ENCODE assay signal across 11 cellular contexts in genomic region chr6:11218077-11218392, GRCh38. TPM values are rescaled to one million over a fixed set of nuclear protein-coding genes. Genes with fewer than 3 reads are reported as not detected.
DNase-seq lines count a peak whose midpoint lies in the region; ATAC-seq, FAIRE-seq and TF ChIP-seq lines count a peak whose summit lies in the region.
"Had no signal": no experiment of that assay in that cellular context is flagged by ENCODE, and none has a peak within 500 bp of the region (broad histone marks: within the 10 kb centered on the region; RNA-seq: fewer than 3 reads in every experiment).

No MANE protein-coding gene starts in this region.

- H3K27me3 ChIP-seq in esophagus muscularis mucosa (no peaks in the 10 kb centered on the region), pancreas (no peaks in the 10 kb centered on the region)

- no peak for FAIRE-seq in pancreas (lab: Jason Lieb, UNC)

- DNase-seq in esophagus muscularis mucosa (ENCODE audit: extremely low spot score) (no peak), pancreas (no peak), NOMO-1 treated with DMSO at 0.1 percent for 48 hours (lab: John Stamatoyannopoulos, UW; ENCODE audit: unreplicated experiment) (no peak), DMS53 treated with DMSO at 0.1 percent for 48 hours (lab: John Stamatoyannopoulos, UW; ENCODE audit: unreplicated experiment) (no peak), NCI-H82 treated with DMSO at 0.1 percent for 48 hours (lab: John Stamatoyannopoulos, UW; ENCODE audit: unreplicated experiment) (no peak)
- DNase-seq: AML-193, NCI-H526 had no signal

- peak overlapping the region; percentile 86 for H3K27ac ChIP-seq in 22Rv1
- peak overlapping the region; percentile 52 to 82 (median 74) for H3K27ac ChIP-seq in esophagus muscularis mucosa (replicated peaks in 1 of 4)
- peak overlapping the region in 3 of 4 donors; percentile 73 to 78 (median 78) for H3K27ac ChIP-seq in pancreas

- peaks cover 69 to 88% (median 87%) of the 10 kb centered on the region in 4 donors for H3K4me1 ChIP-seq in esophagus muscularis mucosa
- peaks cover 23 to 63% (median 33%) of the 10 kb centered on the region in 3 donors for H3K4me1 ChIP-seq in pancreas

- peak; percentile 24 for ATAC-seq in HG03064 (IDR thresholded peaks at IDR 0.05; ENCODE audit: low read depth, unreplicated experiment)
- no peak for ATAC-seq in pancreas
- ATAC-seq in HG02938 (IDR thresholded peaks at IDR 0.05; ENCODE audit: unreplicated experiment), result no peak

- H3K9me3 ChIP-seq in esophagus muscularis mucosa (no peaks in the 10 kb centered on the region), pancreas (no peaks in the 10 kb centered on the region)

- 98% methylated on average over 2 of the region's 2 CpGs for WGBS in esophagus muscularis mucosa
- WGBS in pancreas, 2 donors, result 87 to 90% methylated on average over 2 of the region's 2 CpGs

- TF ChIP-seq EP300 in esophagus muscularis mucosa (IDR thresholded peaks at IDR 0.05), result no peak

- intact Hi-C loops in esophagus muscularis mucosa (cut with DNase I), result no loop called here
- intact Hi-C loops in pancreas (cut with DNase I), result no loop called here

- no peak for TF ChIP-seq POLR2A in esophagus muscularis mucosa (IDR thresholded peaks at IDR 0.05; ENCODE audit: low read depth)

- TF ChIP-seq CTCF in 22Rv1 (IDR thresholded peaks at IDR 0.05) (no peak), esophagus muscularis mucosa (IDR thresholded peaks at IDR 0.05) (no peak), pancreas (IDR thresholded peaks at IDR 0.05) (no peak)

- H3K4me3 ChIP-seq in esophagus muscularis mucosa (no peak overlapping the region), pancreas (no peak overlapping the region)
- H3K4me3 ChIP-seq: HAP-1 had no signal

- H3K36me3 ChIP-seq in esophagus muscularis mucosa (peaks cover 0 to 20% (median 0%) of the 10 kb centered on the region in 4 donors), pancreas (no peaks in the 10 kb centered on the region)

RNA-seq across cellular contexts. Expression of gene NEDD9, which starts 14.4 kb away (rescaled TPM):
- total RNA-seq in esophagus muscularis mucosa, result 10 to 100 TPM; 18.3 to 47.2 (median 32.9) TPM
- 10 to 100 TPM in 1 of 6 donors, 1 to 10 TPM in 5; 4.9 to 13.2 (median 8.3) TPM for total RNA-seq in pancreas
- 10 to 100 TPM in 1 of 2 donors, 1 to 10 TPM in 1; 4.8 to 11.7 TPM for polyA plus RNA-seq in pancreas
